Comparison of ENCODE assay signal across 10 cellular contexts in the genomic region with DNA sequence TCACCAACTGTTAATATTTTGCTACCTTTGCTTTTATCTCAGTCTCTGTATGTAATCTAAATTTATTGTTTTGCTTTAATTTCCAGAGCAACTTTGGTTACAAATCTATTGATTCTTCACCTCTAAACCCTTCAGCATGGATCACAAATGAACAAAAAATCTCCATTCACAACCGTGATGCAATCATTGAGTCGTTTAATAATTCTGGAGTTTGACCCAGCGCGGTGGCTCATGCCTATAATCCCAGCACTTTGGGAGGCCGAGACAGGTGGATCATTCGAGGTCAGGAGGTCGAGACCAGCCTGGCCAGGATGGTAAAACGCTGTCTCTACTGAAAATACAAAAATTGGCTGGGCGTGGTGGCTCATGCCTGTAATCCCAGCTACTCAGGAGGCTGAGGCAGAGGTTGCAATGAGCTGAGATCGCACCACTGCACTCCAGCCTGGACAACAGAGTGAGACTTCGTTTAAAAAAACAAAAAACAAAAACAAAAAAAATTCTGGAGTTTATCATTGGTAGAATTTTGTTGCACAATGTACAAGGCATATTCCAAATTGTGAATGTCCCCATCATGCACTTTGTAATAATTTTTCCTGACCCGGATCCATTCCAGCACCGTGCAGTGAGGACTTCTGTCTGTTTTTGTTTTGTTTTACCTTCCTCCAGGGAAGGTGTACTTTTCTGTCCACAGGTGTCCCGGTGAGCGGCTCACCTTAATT. TPM values are rescaled to one million over a fixed set of nuclear protein-coding genes. Genes with fewer than 3 reads are reported as not detected.
DNase-seq lines count a peak whose midpoint lies in the region; ATAC-seq and TF ChIP-seq lines count a peak whose summit lies in the region.
"Had no signal": no experiment of that assay in that cellular context is flagged by ENCODE, and none has a peak within 500 bp of the region (broad histone marks: within the 10 kb centered on the region; RNA-seq: fewer than 3 reads in every experiment).

No MANE protein-coding gene starts in this region.

- H3K4me3 ChIP-seq in left lung, result peak overlapping the region; percentile 6 to 10

- intact Hi-C loops in activated CD4-positive, alpha-beta memory T cell treated with anti-CD3 and anti-CD28 coated beads for 36 hours (cut with micrococcal nuclease), result no loop called here
- intact Hi-C loops in left lung (cut with DNase I), result no loop called here

- no peaks in the 10 kb centered on the region for H3K27me3 ChIP-seq in left lung

- H3K4me1 Mint-ChIP-seq in activated CD4-positive, alpha-beta memory T cell treated with anti-CD3 and anti-CD28 coated beads for 36 hours (ENCODE audit: low read depth), result peaks cover 21% of the 10 kb centered on the region
- H3K4me1 Mint-ChIP-seq in activated CD4-positive, alpha-beta memory T cell treated with anti-CD3 and anti-CD28 coated beads, Interleukin-2, amount 10 ng/mL, durations not matched to agents 7 days and 5 days, result peaks cover 28% of the 10 kb centered on the region
- H3K4me1 Mint-ChIP-seq in activated naive CD8-positive, alpha-beta T cell treated with anti-CD3 and anti-CD28 coated beads, Interleukin-2, amount 10 ng/mL, durations not matched to agents 7 days and 5 days, result peaks cover 12% of the 10 kb centered on the region
- H3K4me1 Mint-ChIP-seq in stimulated activated naive CD8-positive, alpha-beta T cell treated with anti-CD3 and anti-CD28 coated beads, Interleukin-15, amount 100 ng/mL, for 72 hours, result peaks cover 29% of the 10 kb centered on the region

- H3K36me3 ChIP-seq in left lung, result peaks cover 0 to 5% of the 10 kb centered on the region in 2 donors

- H3K36me3 Mint-ChIP-seq in activated CD4-positive, alpha-beta memory T cell treated with anti-CD3 and anti-CD28 coated beads for 36 hours, result no peaks in the 10 kb centered on the region
- no peaks in the 10 kb centered on the region for H3K36me3 Mint-ChIP-seq in activated CD4-positive, alpha-beta memory T cell treated with anti-CD3 and anti-CD28 coated beads, Interleukin-2, amount 10 ng/mL, durations not matched to agents 7 days and 5 days (ENCODE audit: low read depth)
- H3K36me3 Mint-ChIP-seq in activated naive CD8-positive, alpha-beta T cell treated with anti-CD3 and anti-CD28 coated beads, Interleukin-2, amount 10 ng/mL, durations not matched to agents 7 days and 5 days, result no peaks in the 10 kb centered on the region

- no peak for TF ChIP-seq CTCF in left lung (IDR thresholded peaks at IDR 0.05)

- CTCF ChIA-PET in activated CD4-positive, alpha-beta memory T cell treated with anti-CD3 and anti-CD28 coated beads for 36 hours (lab: Charles Lee), result interaction anchor here (1.8 kb wide), 1 partner anchor 242 kb away, joined by 6 read pairs; no protein-coding TSS in a partner anchor
- CTCF ChIA-PET in activated CD4-positive, alpha-beta memory T cell treated with anti-CD3 and anti-CD28 coated beads, Interleukin-2, amount 10 ng/mL, durations not matched to agents 7 days and 5 days (lab: Charles Lee), result no interaction called here

- no peak for ATAC-seq in activated naive CD8-positive, alpha-beta T cell treated with anti-CD3 and anti-CD28 coated beads, Interleukin-2, amount 10 ng/mL, durations not matched to agents 7 days and 5 days (ENCODE audit: low read depth)
- ATAC-seq in left lung (no peak), HG03378 (IDR thresholded peaks at IDR 0.05; ENCODE audit: unreplicated experiment) (no peak)
- ATAC-seq in stimulated activated naive CD8-positive, alpha-beta T cell treated with anti-CD3 and anti-CD28 coated beads, Interleukin-15, amount 100 ng/mL, for 72 hours, result no peak

- H3K9me3 ChIP-seq in left lung, result no peaks in the 10 kb centered on the region

- POLR2A ChIA-PET in activated CD4-positive, alpha-beta memory T cell treated with anti-CD3 and anti-CD28 coated beads for 36 hours (lab: Charles Lee), result no interaction called here
- POLR2A ChIA-PET in activated CD4-positive, alpha-beta memory T cell treated with anti-CD3 and anti-CD28 coated beads, Interleukin-2, amount 10 ng/mL, durations not matched to agents 7 days and 5 days (lab: Charles Lee), result interaction anchor here (1.4 kb wide), 1 partner anchor 26 kb away, joined by 3 read pairs; no protein-coding TSS in a partner anchor
- POLR2A ChIA-PET in activated naive CD8-positive, alpha-beta T cell treated with anti-CD3 and anti-CD28 coated beads, Interleukin-2, amount 10 ng/mL, durations not matched to agents 7 days and 5 days (lab: Charles Lee), result no interaction called here

- H3K4me3 Mint-ChIP-seq in activated CD4-positive, alpha-beta memory T cell treated with anti-CD3 and anti-CD28 coated beads for 36 hours, result peak overlapping the region; percentile 41
- no peak overlapping the region for H3K4me3 Mint-ChIP-seq in activated CD4-positive, alpha-beta memory T cell treated with anti-CD3 and anti-CD28 coated beads, Interleukin-2, amount 10 ng/mL, durations not matched to agents 7 days and 5 days
- H3K4me3 Mint-ChIP-seq in activated naive CD8-positive, alpha-beta T cell treated with anti-CD3 and anti-CD28 coated beads, Interleukin-2, amount 10 ng/mL, durations not matched to agents 7 days and 5 days, result peak overlapping the region; percentile 49
- H3K4me3 Mint-ChIP-seq in stimulated activated naive CD8-positive, alpha-beta T cell treated with anti-CD3 and anti-CD28 coated beads, Interleukin-15, amount 100 ng/mL, for 72 hours, result peak overlapping the region; percentile 64 to 91

- no peaks in the 10 kb centered on the region for H3K9me3 Mint-ChIP-seq in activated CD4-positive, alpha-beta memory T cell treated with anti-CD3 and anti-CD28 coated beads for 36 hours
- no peaks in the 10 kb centered on the region for H3K9me3 Mint-ChIP-seq in activated CD4-positive, alpha-beta memory T cell treated with anti-CD3 and anti-CD28 coated beads, Interleukin-2, amount 10 ng/mL, durations not matched to agents 7 days and 5 days
- no peaks in the 10 kb centered on the region for H3K9me3 Mint-ChIP-seq in activated naive CD8-positive, alpha-beta T cell treated with anti-CD3 and anti-CD28 coated beads, Interleukin-2, amount 10 ng/mL, durations not matched to agents 7 days and 5 days
- no peaks in the 10 kb centered on the region for H3K9me3 Mint-ChIP-seq in stimulated activated naive CD8-positive, alpha-beta T cell treated with anti-CD3 and anti-CD28 coated beads, Interleukin-15, amount 100 ng/mL, for 72 hours

- no peaks in the 10 kb centered on the region for H3K27me3 Mint-ChIP-seq in activated CD4-positive, alpha-beta memory T cell treated with anti-CD3 and anti-CD28 coated beads for 36 hours
- no peaks in the 10 kb centered on the region for H3K27me3 Mint-ChIP-seq in activated CD4-positive, alpha-beta memory T cell treated with anti-CD3 and anti-CD28 coated beads, Interleukin-2, amount 10 ng/mL, durations not matched to agents 7 days and 5 days
- no peaks in the 10 kb centered on the region for H3K27me3 Mint-ChIP-seq in activated naive CD8-positive, alpha-beta T cell treated with anti-CD3 and anti-CD28 coated beads, Interleukin-2, amount 10 ng/mL, durations not matched to agents 7 days and 5 days
- no peaks in the 10 kb centered on the region for H3K27me3 Mint-ChIP-seq in stimulated activated naive CD8-positive, alpha-beta T cell treated with anti-CD3 and anti-CD28 coated beads, Interleukin-15, amount 100 ng/mL, for 72 hours

- no peak for DNase-seq in activated CD4-positive, alpha-beta memory T cell treated with anti-CD3 and anti-CD28 coated beads for 36 hours
- no peak for DNase-seq in activated CD4-positive, alpha-beta memory T cell treated with anti-CD3 and anti-CD28 coated beads, Interleukin-2, amount 10 ng/mL, durations not matched to agents 7 days and 5 days
- DNase-seq in activated naive CD8-positive, alpha-beta T cell treated with anti-CD3 and anti-CD28 coated beads, Interleukin-2, amount 10 ng/mL, durations not matched to agents 7 days and 5 days, result no peak
- DNase-seq in left lung (peak in 1 of 2 donors; percentile 2), NCI-H69 (lab: John Stamatoyannopoulos, UW) (no peak), GM19240 (ENCODE audit: insufficient read length, low spot score) (no peak)
- no peak for DNase-seq in stimulated activated naive CD8-positive, alpha-beta T cell treated with anti-CD3 and anti-CD28 coated beads, Interleukin-15, amount 100 ng/mL, for 72 hours
- DNase-seq: KG1, NCI-H524 treated with DMSO at 0.1 percent for 48 hours had no signal

- peaks cover 12 to 44% of the 10 kb centered on the region in 2 donors for H3K4me1 ChIP-seq in left lung

- no peak overlapping the region for H3K27ac Mint-ChIP-seq in activated CD4-positive, alpha-beta memory T cell treated with anti-CD3 and anti-CD28 coated beads for 36 hours
- no peak overlapping the region for H3K27ac Mint-ChIP-seq in activated CD4-positive, alpha-beta memory T cell treated with anti-CD3 and anti-CD28 coated beads, Interleukin-2, amount 10 ng/mL, durations not matched to agents 7 days and 5 days
- H3K27ac Mint-ChIP-seq in activated naive CD8-positive, alpha-beta T cell treated with anti-CD3 and anti-CD28 coated beads, Interleukin-2, amount 10 ng/mL, durations not matched to agents 7 days and 5 days, result no peak overlapping the region
- no peak overlapping the region for H3K27ac Mint-ChIP-seq in stimulated activated naive CD8-positive, alpha-beta T cell treated with anti-CD3 and anti-CD28 coated beads, Interleukin-15, amount 100 ng/mL, for 72 hours

- no peak overlapping the region for H3K27ac ChIP-seq in left lung

RNA-seq across cellular contexts. Expression of a gene that starts 2.3 kb away (rescaled TPM):
- total RNA-seq in activated CD4-positive, alpha-beta memory T cell treated with anti-CD3 and anti-CD28 coated beads for 36 hours, result 10 to 100 TPM in 1 of 2 experiments, 1 to 10 TPM in 1; 9.0 to 10.1 TPM
- total RNA-seq in activated CD4-positive, alpha-beta memory T cell treated with anti-CD3 and anti-CD28 coated beads, Interleukin-2, amount 10 ng/mL, durations not matched to agents 7 days and 5 days, result 10 to 100 TPM; 18.8 to 19.0 TPM
- 10 to 100 TPM; 37.5 to 38.7 TPM for total RNA-seq in activated naive CD8-positive, alpha-beta T cell treated with anti-CD3 and anti-CD28 coated beads, Interleukin-2, amount 10 ng/mL, durations not matched to agents 7 days and 5 days
- 10 to 100 TPM; 33.6 to 46.8 TPM for total RNA-seq in left lung

RNA-seq across cellular contexts. Expression of a gene that starts 8.7 kb away (rescaled TPM):
- not detected for total RNA-seq in activated CD4-positive, alpha-beta memory T cell treated with anti-CD3 and anti-CD28 coated beads for 36 hours
- under 1 TPM in 1 of 2 experiments, not detected in 1; 0.20 TPM for total RNA-seq in activated CD4-positive, alpha-beta memory T cell treated with anti-CD3 and anti-CD28 coated beads, Interleukin-2, amount 10 ng/mL, durations not matched to agents 7 days and 5 days
- total RNA-seq in activated naive CD8-positive, alpha-beta T cell treated with anti-CD3 and anti-CD28 coated beads, Interleukin-2, amount 10 ng/mL, durations not matched to agents 7 days and 5 days, result under 1 TPM; 0.25 to 0.65 TPM
- under 1 TPM; 0.35 to 0.39 TPM for total RNA-seq in left lung

RNA-seq across cellular contexts. Expression of a gene that starts 11.1 kb away (rescaled TPM):
- total RNA-seq in activated CD4-positive, alpha-beta memory T cell treated with anti-CD3 and anti-CD28 coated beads for 36 hours, result 10 to 100 TPM; 11.1 to 11.4 TPM
- 10 to 100 TPM; 13.8 to 14.7 TPM for total RNA-seq in activated CD4-positive, alpha-beta memory T cell treated with anti-CD3 and anti-CD28 coated beads, Interleukin-2, amount 10 ng/mL, durations not matched to agents 7 days and 5 days
- total RNA-seq in activated naive CD8-positive, alpha-beta T cell treated with anti-CD3 and anti-CD28 coated beads, Interleukin-2, amount 10 ng/mL, durations not matched to agents 7 days and 5 days, result 10 to 100 TPM; 31.3 to 32.4 TPM
- total RNA-seq in left lung, result 10 to 100 TPM; 15.8 to 19.8 TPM

RNA-seq across cellular contexts. Expression of a gene that starts 26.9 kb away (rescaled TPM):
- total RNA-seq in activated CD4-positive, alpha-beta memory T cell treated with anti-CD3 and anti-CD28 coated beads for 36 hours, result 10 to 100 TPM; 12.2 to 15.1 TPM
- total RNA-seq in activated CD4-positive, alpha-beta memory T cell treated with anti-CD3 and anti-CD28 coated beads, Interleukin-2, amount 10 ng/mL, durations not matched to agents 7 days and 5 days, result 1 to 10 TPM; 7.1 to 8.9 TPM
- total RNA-seq in activated naive CD8-positive, alpha-beta T cell treated with anti-CD3 and anti-CD28 coated beads, Interleukin-2, amount 10 ng/mL, durations not matched to agents 7 days and 5 days, result 10 to 100 TPM; 15.5 to 19.1 TPM
- total RNA-seq in left lung, result 10 to 100 TPM; 23.5 to 31.2 TPM

RNA-seq across cellular contexts. Expression of a gene that starts 52.2 kb away (rescaled TPM):
- 10 to 100 TPM; 13.8 to 15.8 TPM for total RNA-seq in activated CD4-positive, alpha-beta memory T cell treated with anti-CD3 and anti-CD28 coated beads for 36 hours
- 10 to 100 TPM; 24.1 to 28.8 TPM for total RNA-seq in activated CD4-positive, alpha-beta memory T cell treated with anti-CD3 and anti-CD28 coated beads, Interleukin-2, amount 10 ng/mL, durations not matched to agents 7 days and 5 days
- 10 to 100 TPM; 38.2 to 39.8 TPM for total RNA-seq in activated naive CD8-positive, alpha-beta T cell treated with anti-CD3 and anti-CD28 coated beads, Interleukin-2, amount 10 ng/mL, durations not matched to agents 7 days and 5 days
- total RNA-seq in left lung, result 10 to 100 TPM; 29.9 to 31.5 TPM
